Comparison of ENCODE assay signal across 1 cellular context in the genomic region with DNA sequence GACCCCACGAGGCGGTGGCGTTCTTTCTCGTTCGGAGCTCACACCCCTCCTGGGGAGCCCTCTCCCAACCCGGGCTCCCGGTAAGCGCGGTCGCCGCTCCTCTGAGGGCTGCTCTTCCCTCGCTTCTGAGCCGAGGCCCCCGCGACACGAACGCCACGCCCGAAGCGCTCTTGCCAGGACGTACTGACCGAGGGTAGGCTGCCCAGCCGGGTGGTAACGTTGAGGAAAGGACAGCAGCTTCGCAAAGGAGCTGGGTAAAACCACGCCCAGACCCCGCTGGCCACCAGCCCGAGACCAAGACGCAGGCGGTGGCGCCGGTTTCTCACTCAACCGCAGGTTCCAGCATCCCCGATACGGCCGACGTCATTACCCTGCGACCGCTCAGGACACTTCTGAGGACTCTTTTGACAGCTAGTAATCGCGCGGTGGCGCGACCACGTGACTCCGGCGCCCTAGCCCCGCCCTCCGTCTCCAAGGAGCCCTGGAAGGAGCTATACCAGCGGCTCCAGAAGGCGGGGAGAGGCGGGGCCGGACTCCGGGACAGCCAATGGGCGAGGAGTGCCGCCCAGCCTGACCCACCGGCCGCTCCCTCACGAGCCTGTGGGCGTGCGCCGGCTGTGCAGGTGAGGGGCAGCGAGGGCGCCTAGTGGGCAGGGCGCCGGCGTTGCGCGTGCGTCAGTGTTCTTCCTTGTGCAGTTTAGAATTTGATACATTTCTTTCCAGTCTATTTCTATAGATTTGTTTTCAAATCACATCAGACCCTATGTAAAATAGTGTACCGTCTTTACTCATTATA.
TF ChIP-seq lines count a peak whose summit lies in the region.

No MANE protein-coding gene starts in this region.

TF ChIP-seq in HepG2, 621 proteins besides CTCF, POLR2A, EP300 and RAD21 (continued from another document):
- TF ChIP-seq HDAC2 (CRISPR knock-in tag; IDR thresholded peaks at IDR 0.05), result peak; percentile 95
- TF ChIP-seq ZNF253 (CRISPR knock-in tag; IDR thresholded peaks at IDR 0.05; ENCODE audit: borderline replicate concordance), result no peak; the same call in 1 of the 2 replicates
- peak; percentile 87 for TF ChIP-seq ZNF619 (CRISPR knock-in tag; IDR thresholded peaks at IDR 0.05)
- TF ChIP-seq RFXAP (CRISPR knock-in tag; IDR thresholded peaks at IDR 0.05; ENCODE audit: borderline replicate concordance), result peak; percentile 95
- no peak for TF ChIP-seq HNRNPUL1 (IDR thresholded peaks at IDR 0.05; ENCODE audit: low read depth, low read length)
- TF ChIP-seq ZNF850 (CRISPR knock-in tag; conservative IDR thresholded peaks at IDR 0.05), result no peak
- TF ChIP-seq FOXO1 (CRISPR knock-in tag; IDR thresholded peaks at IDR 0.05), result 0 out of 2 replicates have a peak, but pooled peaks have one; percentile 46
- TF ChIP-seq AHR (CRISPR knock-in tag; IDR thresholded peaks at IDR 0.05), result 0 out of 2 replicates have a peak, but pooled peaks have one; percentile 39
- TF ChIP-seq TBX3 (IDR thresholded peaks at IDR 0.05; ENCODE audit: borderline replicate concordance), result peak; percentile 83
- TF ChIP-seq, protein P1, sequence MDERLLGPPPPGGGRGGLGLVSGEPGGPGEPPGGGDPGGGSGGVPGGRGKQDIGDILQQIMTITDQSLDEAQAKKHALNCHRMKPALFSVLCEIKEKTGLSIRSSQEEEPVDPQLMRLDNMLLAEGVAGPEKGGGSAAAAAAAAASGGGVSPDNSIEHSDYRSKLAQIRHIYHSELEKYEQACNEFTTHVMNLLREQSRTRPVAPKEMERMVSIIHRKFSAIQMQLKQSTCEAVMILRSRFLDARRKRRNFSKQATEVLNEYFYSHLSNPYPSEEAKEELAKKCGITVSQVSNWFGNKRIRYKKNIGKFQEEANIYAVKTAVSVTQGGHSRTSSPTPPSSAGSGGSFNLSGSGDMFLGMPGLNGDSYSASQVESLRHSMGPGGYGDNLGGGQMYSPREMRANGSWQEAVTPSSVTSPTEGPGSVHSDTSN (CRISPR knock-in tag; IDR thresholded peaks at IDR 0.05), result peak; percentile 79
- peak; percentile 81; the same call in 1 of the 2 replicates for TF ChIP-seq PITX1 (CRISPR knock-in tag; IDR thresholded peaks at IDR 0.05)
- peak; percentile 73; the same call in 1 of the 2 replicates for TF ChIP-seq NFKBIZ (CRISPR knock-in tag; IDR thresholded peaks at IDR 0.05)
- TF ChIP-seq ZBTB20 (CRISPR knock-in tag; IDR thresholded peaks at IDR 0.05; ENCODE audit: borderline replicate concordance, low read depth), result no peak; the same call in 1 of the 2 replicates
- TF ChIP-seq, protein P2, sequence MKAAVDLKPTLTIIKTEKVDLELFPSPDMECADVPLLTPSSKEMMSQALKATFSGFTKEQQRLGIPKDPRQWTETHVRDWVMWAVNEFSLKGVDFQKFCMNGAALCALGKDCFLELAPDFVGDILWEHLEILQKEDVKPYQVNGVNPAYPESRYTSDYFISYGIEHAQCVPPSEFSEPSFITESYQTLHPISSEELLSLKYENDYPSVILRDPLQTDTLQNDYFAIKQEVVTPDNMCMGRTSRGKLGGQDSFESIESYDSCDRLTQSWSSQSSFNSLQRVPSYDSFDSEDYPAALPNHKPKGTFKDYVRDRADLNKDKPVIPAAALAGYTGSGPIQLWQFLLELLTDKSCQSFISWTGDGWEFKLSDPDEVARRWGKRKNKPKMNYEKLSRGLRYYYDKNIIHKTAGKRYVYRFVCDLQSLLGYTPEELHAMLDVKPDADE (CRISPR knock-in tag; IDR thresholded peaks at IDR 0.05), result no peak
- TF ChIP-seq, protein P3, sequence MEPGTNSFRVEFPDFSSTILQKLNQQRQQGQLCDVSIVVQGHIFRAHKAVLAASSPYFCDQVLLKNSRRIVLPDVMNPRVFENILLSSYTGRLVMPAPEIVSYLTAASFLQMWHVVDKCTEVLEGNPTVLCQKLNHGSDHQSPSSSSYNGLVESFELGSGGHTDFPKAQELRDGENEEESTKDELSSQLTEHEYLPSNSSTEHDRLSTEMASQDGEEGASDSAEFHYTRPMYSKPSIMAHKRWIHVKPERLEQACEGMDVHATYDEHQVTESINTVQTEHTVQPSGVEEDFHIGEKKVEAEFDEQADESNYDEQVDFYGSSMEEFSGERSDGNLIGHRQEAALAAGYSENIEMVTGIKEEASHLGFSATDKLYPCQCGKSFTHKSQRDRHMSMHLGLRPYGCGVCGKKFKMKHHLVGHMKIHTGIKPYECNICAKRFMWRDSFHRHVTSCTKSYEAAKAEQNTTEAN (CRISPR knock-in tag; conservative IDR thresholded peaks at IDR 0.05), result no peak
- TF ChIP-seq, protein P4, sequence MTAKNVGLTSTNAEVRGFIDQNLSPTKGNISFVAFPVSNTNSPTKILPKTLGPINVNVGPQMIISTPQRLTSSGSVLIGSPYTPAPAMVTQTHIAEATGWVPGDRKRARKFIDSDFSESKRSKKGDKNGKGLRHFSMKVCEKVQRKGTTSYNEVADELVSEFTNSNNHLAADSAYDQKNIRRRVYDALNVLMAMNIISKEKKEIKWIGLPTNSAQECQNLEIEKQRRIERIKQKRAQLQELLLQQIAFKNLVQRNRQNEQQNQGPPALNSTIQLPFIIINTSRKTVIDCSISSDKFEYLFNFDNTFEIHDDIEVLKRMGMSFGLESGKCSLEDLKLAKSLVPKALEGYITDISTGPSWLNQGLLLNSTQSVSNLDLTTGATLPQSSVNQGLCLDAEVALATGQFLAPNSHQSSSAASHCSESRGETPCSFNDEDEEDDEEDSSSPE (CRISPR knock-in tag; IDR thresholded peaks at IDR 0.05), result peak; percentile 91
- TF ChIP-seq, protein P5, sequence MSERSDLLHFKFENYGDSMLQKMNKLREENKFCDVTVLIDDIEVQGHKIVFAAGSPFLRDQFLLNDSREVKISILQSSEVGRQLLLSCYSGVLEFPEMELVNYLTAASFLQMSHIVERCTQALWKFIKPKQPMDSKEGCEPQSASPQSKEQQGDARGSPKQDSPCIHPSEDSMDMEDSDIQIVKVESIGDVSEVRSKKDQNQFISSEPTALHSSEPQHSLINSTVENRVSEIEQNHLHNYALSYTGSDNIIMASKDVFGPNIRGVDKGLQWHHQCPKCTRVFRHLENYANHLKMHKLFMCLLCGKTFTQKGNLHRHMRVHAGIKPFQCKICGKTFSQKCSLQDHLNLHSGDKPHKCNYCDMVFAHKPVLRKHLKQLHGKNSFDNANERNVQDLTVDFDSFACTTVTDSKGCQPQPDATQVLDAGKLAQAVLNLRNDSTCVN (CRISPR knock-in tag; IDR thresholded peaks at IDR 0.05; ENCODE audit: borderline replicate concordance), result peak; percentile 71; the same call in 1 of the 2 replicates
- peak; percentile 45; the same call in 1 of the 2 replicates for TF ChIP-seq MYNN (CRISPR knock-in tag; IDR thresholded peaks at IDR 0.05; ENCODE audit: low read depth)
- TF ChIP-seq CENPT (CRISPR knock-in tag; IDR thresholded peaks at IDR 0.05; ENCODE audit: low read depth), result 0 out of 2 replicates have a peak, but pooled peaks have one; percentile 56
- TF ChIP-seq HCFC1 (IDR thresholded peaks at IDR 0.05; ENCODE audit: low read depth, low read length), result peak; percentile 72
- TF ChIP-seq GLI4 (CRISPR knock-in tag; IDR thresholded peaks at IDR 0.05; ENCODE audit: borderline replicate concordance), result peak; percentile 28; the same call in 1 of the 2 replicates
- TF ChIP-seq ZNF30 (CRISPR knock-in tag; IDR thresholded peaks at IDR 0.05), result no peak
- no peak for TF ChIP-seq ZNF24 (IDR thresholded peaks at IDR 0.05)
- TF ChIP-seq HNF4G (IDR thresholded peaks at IDR 0.05; ENCODE audit: borderline replicate concordance, low read depth, low read length), result no peak
- 0 out of 2 replicates have a peak, but pooled peaks have one; percentile 65 for TF ChIP-seq HNF4G (CRISPR knock-in tag; IDR thresholded peaks at IDR 0.05; ENCODE audit: borderline replicate concordance, low read depth)
- TF ChIP-seq ZMAT3 (CRISPR knock-in tag; conservative IDR thresholded peaks at IDR 0.05), result no peak
- TF ChIP-seq, protein P6, sequence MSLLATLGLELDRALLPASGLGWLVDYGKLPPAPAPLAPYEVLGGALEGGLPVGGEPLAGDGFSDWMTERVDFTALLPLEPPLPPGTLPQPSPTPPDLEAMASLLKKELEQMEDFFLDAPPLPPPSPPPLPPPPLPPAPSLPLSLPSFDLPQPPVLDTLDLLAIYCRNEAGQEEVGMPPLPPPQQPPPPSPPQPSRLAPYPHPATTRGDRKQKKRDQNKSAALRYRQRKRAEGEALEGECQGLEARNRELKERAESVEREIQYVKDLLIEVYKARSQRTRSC (CRISPR knock-in tag; IDR thresholded peaks at IDR 0.05; ENCODE audit: low read depth), result no peak
